10 cellular contexts compared by ENCODE assay signal in the genomic region with DNA sequence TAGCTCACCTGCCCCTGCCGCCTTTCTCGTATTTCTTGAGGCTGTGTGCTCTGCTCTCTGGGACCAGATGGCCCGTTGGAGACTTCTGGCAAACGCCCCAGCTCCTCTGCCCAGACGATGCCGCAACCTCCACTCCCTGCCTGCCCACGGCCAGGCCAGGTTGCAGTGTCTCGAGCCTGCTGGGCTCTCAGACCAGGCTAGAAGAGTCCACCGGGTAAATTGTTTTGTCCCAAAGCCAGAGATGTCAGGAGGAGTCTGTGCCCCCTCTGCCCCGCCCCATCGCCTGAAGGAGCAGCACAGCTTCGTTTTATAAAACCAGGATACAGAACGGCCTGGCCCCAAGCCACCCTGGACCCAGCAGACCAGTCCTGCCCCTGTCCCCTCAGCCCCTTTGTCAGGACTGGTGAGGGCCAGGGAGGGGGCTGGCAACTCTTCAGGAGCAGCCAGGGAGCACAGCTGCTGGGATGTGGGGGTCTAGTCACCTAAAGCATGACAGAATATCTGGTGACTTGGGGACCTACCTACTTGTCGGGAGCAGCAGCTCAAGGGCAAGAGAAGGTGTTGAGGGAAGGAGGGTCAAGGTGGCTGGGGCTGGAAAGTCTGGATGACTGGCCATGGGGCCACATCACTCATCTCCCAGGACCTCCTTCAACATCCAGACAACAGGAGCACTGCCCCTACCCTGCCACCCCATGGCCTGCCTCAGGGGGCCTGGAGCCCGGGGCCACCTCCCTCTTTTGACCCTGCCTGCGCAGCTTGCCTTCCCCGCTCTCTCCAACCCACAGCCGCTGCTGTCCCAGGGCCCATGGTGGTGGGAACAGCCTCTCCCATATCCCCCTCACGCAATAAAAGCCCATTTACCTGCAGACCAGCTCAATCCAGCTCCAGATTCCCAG. TPM values are rescaled to one million over a fixed set of nuclear protein-coding genes. Genes with fewer than 3 reads are reported as not detected.
DNase-seq lines count a peak whose midpoint lies in the region; ATAC-seq and TF ChIP-seq lines count a peak whose summit lies in the region.
"Had no signal": no experiment of that assay in that cellular context is flagged by ENCODE, and none has a peak within 500 bp of the region (broad histone marks: within the 10 kb centered on the region; RNA-seq: fewer than 3 reads in every experiment).

No MANE protein-coding gene starts in this region.

- no peak for TF ChIP-seq POLR2A in lower leg skin (IDR thresholded peaks at IDR 0.05)
- no peak for TF ChIP-seq POLR2A in erythroblast (IDR thresholded peaks at IDR 0.05; ENCODE audit: low read length)

- H3K4me3 ChIP-seq in lower leg skin (ENCODE audit: low read depth, poor library complexity, severe bottlenecking): no peak overlapping the region

- POLR2A ChIA-PET in naive thymus-derived CD8-positive, alpha-beta T cell (lab: Charles Lee): interaction anchor here (1.3 to 2.5 kb wide), 5 partner anchors 13 to 538 kb away, joined by 4 to 23 read pairs (median 8); a partner anchor contains a TSS

- no peaks in the 10 kb centered on the region for H3K36me3 Mint-ChIP-seq in naive thymus-derived CD8-positive, alpha-beta T cell

- H3K4me3 Mint-ChIP-seq in naive thymus-derived CD8-positive, alpha-beta T cell: no peak overlapping the region
- H3K4me3 Mint-ChIP-seq: nephron had no signal

- no peaks in the 10 kb centered on the region for H3K9me3 Mint-ChIP-seq in naive thymus-derived CD8-positive, alpha-beta T cell

- peak overlapping the region in 6 of 10 donors; percentile 3 to 86 (median 54) for H3K27ac Mint-ChIP-seq in naive thymus-derived CD8-positive, alpha-beta T cell

- H3K27me3 Mint-ChIP-seq in naive thymus-derived CD8-positive, alpha-beta T cell: no peaks in the 10 kb centered on the region

- peak overlapping the region; percentile 62; the same call in 1 of the 2 replicates for H3K27ac ChIP-seq in VCaP
- H3K27ac ChIP-seq: epithelial cell of prostate had no signal

- no peak for ATAC-seq in naive thymus-derived CD8-positive, alpha-beta T cell
- no peak for ATAC-seq in HG03175 (IDR thresholded peaks at IDR 0.05; ENCODE audit: unreplicated experiment)

- peaks cover 22 to 58% (median 51%) of the 10 kb centered on the region in 4 donors for H3K4me1 Mint-ChIP-seq in naive thymus-derived CD8-positive, alpha-beta T cell

- TF ChIP-seq CTCF in VCaP (conservative IDR thresholded peaks at IDR 0.05): no peak
- TF ChIP-seq CTCF in lower leg skin (IDR thresholded peaks at IDR 0.05): no peak

- intact Hi-C loops in lower leg skin (cut with DNase I; ENCODE audit: low total_unique reads): no loop called here

- DNase-seq in AG20443 (ENCODE audit: low spot score) (peak; percentile 68), DMS 273 (lab: John Stamatoyannopoulos, UW; ENCODE audit: unreplicated experiment) (peak; percentile 91), lower leg skin (ENCODE audit: low spot score in 2 of 2) (no peak), erythroblast (lab: John Stamatoyannopoulos, UW) (no peak)
- peak in 1 of 10 donors; percentile 38 for DNase-seq in naive thymus-derived CD8-positive, alpha-beta T cell
- DNase-seq: NCI-H226 had no signal

- WGBS in lower leg skin, 2 donors: 75 to 82% methylated on average over 19 of the region's 19 CpGs

RNA-seq across cellular contexts. Expression of a gene that starts 33.9 kb away (rescaled TPM):
- 100 to 1,000 TPM; 151 to 167 TPM for total RNA-seq in naive thymus-derived CD8-positive, alpha-beta T cell
- 100 to 1,000 TPM in 2 of 3 donors, 10 to 100 TPM in 1; 95.8 to 123 (median 111) TPM for polyA plus RNA-seq in naive thymus-derived CD8-positive, alpha-beta T cell
- 10 to 100 TPM; 16.4 to 47.7 (median 22.5) TPM for total RNA-seq in lower leg skin

Comparison
In these comparisons a context has a peak if more than half of its experiments do, and no peak if none do; other contexts are left out.
1. DNase-seq: peak in AG20443 (single experiment) and DMS 273 (single experiment); none in lower leg skin (0 of 2) and erythroblast (0 of 2).